Comparison of ENCODE assay signal across 17 cellular contexts in genomic region chr7:128865303-128865702, GRCh38.
"Had no signal": no experiment of that assay in that cellular context is flagged by ENCODE, and none has a peak within 500 bp of the region (broad histone marks: within the 10 kb centered on the region; RNA-seq: fewer than 3 reads in every experiment).

No MANE protein-coding gene starts in this region.

- H3K27ac Mint-ChIP-seq: activated T-cell treated with anti-CD3 and anti-CD28 coated beads, Interleukin-2, amount 50 U/mL, for 24 hours; stimulated activated memory B cell treated with anti-CD40 and anti-IgM and Interleukin-4, amounts not matched to agents 10 μg/mL and 1 μg/mL and 100 μg/mL, for 72 hours; T-helper 1 cell treated with Interleukin-12 subunit alpha and Interleukin-12 subunit beta and Interleukin-4 antibody, amounts not matched to agents 30 μg/mL and 1 μg/mL, for 36 hours had no signal

- ATAC-seq: activated CD4-positive, CD25-positive, alpha-beta regulatory T cell treated with anti-CD3 and anti-CD28 coated beads, Interleukin-2, amount 50 U/mL, for 24 hours; gastrocnemius medialis; heart right ventricle; right cardiac atrium; stimulated activated memory B cell treated with anti-CD40 and anti-IgM and Interleukin-4, amounts not matched to agents 10 μg/mL and 1 μg/mL and 100 μg/mL, for 72 hours had no signal

- H3K9me3 ChIP-seq: colonic mucosa, gastrocnemius medialis, heart right ventricle, left ventricle myocardium inferior, tibial artery, vagina had no signal

- H3K27ac ChIP-seq: colonic mucosa, gastrocnemius medialis, heart right ventricle, left ventricle myocardium inferior, tibial artery, vagina had no signal

- H3K4me3 ChIP-seq: colonic mucosa, gastrocnemius medialis, heart right ventricle, left ventricle myocardium inferior, tibial artery, vagina had no signal

- H3K36me3 ChIP-seq: colonic mucosa, gastrocnemius medialis had no signal

- H3K4me3 Mint-ChIP-seq: stimulated activated memory B cell treated with anti-CD40 and anti-IgM and Interleukin-4, amounts not matched to agents 10 μg/mL and 1 μg/mL and 100 μg/mL, for 72 hours; T-helper 1 cell treated with Interleukin-12 subunit alpha and Interleukin-12 subunit beta and Interleukin-4 antibody, amounts not matched to agents 30 μg/mL and 1 μg/mL, for 36 hours had no signal

- H3K9me3 Mint-ChIP-seq: activated T-cell treated with anti-CD3 and anti-CD28 coated beads, Interleukin-2, amount 50 U/mL, for 24 hours; stimulated activated memory B cell treated with anti-CD40 and anti-IgM and Interleukin-4, amounts not matched to agents 10 μg/mL and 1 μg/mL and 100 μg/mL, for 72 hours; T-helper 1 cell treated with Interleukin-12 subunit alpha and Interleukin-12 subunit beta and Interleukin-4 antibody, amounts not matched to agents 30 μg/mL and 1 μg/mL, for 36 hours had no signal

- DNase-seq: activated naive CD4-positive, alpha-beta T cell; activated T-cell treated with anti-CD3 and anti-CD28 coated beads, Interleukin-2, amount 50 U/mL, for 24 hours; colonic mucosa; effector CD4-positive, alpha-beta T cell; heart right ventricle; islet precursor cell; left ventricle myocardium inferior; mesendoderm; nucleus accumbens; right cardiac atrium; small intestine; tibial artery had no signal

- H3K27me3 ChIP-seq: colonic mucosa, gastrocnemius medialis, vagina had no signal
